In the genomic region with DNA sequence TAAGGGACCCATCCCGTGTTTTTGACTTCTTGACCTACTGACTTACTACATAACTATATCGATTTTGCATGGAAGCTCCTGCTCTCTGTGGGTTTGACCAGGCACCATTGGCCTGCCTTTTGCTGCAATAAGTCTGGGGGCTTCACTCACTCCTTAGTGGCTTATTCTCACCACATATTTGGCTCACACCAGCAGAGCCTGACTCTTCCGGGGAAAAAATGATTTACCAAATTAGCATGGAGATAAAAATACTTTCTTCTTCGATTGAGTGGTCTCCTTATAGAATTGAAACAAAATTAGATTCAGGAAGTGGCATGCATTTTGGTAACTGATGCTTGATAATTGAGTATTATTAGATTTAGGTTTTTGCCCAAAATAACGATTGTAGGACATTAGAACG, we compare ENCODE assay signal across 1 cellular context.
TF ChIP-seq lines count a peak whose summit lies in the region.

No MANE protein-coding gene starts in this region.

TF ChIP-seq in IMR-90, 13 proteins besides CTCF, POLR2A, EP300 and RAD21:
- TF ChIP-seq, protein P1, sequence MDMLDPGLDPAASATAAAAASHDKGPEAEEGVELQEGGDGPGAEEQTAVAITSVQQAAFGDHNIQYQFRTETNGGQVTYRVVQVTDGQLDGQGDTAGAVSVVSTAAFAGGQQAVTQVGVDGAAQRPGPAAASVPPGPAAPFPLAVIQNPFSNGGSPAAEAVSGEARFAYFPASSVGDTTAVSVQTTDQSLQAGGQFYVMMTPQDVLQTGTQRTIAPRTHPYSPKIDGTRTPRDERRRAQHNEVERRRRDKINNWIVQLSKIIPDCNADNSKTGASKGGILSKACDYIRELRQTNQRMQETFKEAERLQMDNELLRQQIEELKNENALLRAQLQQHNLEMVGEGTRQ (IDR thresholded peaks at IDR 0.05; ENCODE audit: low read depth, low read length) = no peak
- TF ChIP-seq MXI1 (IDR thresholded peaks at IDR 0.05; ENCODE audit: borderline replicate concordance, low read depth, low read length) (no peak), CEBPB (IDR thresholded peaks at IDR 0.05; ENCODE audit: low read depth, low read length) (no peak), SMC3 (IDR thresholded peaks at IDR 0.05; ENCODE audit: low read depth, low read length) (no peak), BHLHE40 (IDR thresholded peaks at IDR 0.05; ENCODE audit: low read depth, low read length) (no peak), RCOR1 (IDR thresholded peaks at IDR 0.05; ENCODE audit: insufficient replicate concordance, low read length) (no peak), FOS (IDR thresholded peaks at IDR 0.05; ENCODE audit: low read depth, low read length) (no peak), NFE2L2 (IDR thresholded peaks at IDR 0.05; ENCODE audit: low read depth, low read length) (no peak), MAFK (IDR thresholded peaks at IDR 0.05; ENCODE audit: low read depth, low read length) (no peak), MAZ (IDR thresholded peaks at IDR 0.05; ENCODE audit: borderline replicate concordance, low read depth, low read length) (no peak), CHD1 (IDR thresholded peaks at IDR 0.05; ENCODE audit: low read depth, low read length) (no peak), RFX5 (IDR thresholded peaks at IDR 0.05; ENCODE audit: low read depth, low read length) (no peak)
- TF ChIP-seq, protein P2, sequence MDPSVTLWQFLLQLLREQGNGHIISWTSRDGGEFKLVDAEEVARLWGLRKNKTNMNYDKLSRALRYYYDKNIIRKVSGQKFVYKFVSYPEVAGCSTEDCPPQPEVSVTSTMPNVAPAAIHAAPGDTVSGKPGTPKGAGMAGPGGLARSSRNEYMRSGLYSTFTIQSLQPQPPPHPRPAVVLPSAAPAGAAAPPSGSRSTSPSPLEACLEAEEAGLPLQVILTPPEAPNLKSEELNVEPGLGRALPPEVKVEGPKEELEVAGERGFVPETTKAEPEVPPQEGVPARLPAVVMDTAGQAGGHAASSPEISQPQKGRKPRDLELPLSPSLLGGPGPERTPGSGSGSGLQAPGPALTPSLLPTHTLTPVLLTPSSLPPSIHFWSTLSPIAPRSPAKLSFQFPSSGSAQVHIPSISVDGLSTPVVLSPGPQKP (IDR thresholded peaks at IDR 0.05; ENCODE audit: borderline replicate concordance, low read depth, low read length) = no peak
TF ChIP-seq in IMR-90: peak in this region for 0.
